ENCODE assay signal across 22 cellular contexts in genomic region chr2:25328152-25329085, GRCh38. TPM values are rescaled to one million over a fixed set of nuclear protein-coding genes. Genes with fewer than 3 reads are reported as not detected.
DNase-seq lines count a peak whose midpoint lies in the region; ATAC-seq and TF ChIP-seq lines count a peak whose summit lies in the region.
"Had no signal": no experiment of that assay in that cellular context is flagged by ENCODE, and none has a peak within 500 bp of the region (broad histone marks: within the 10 kb centered on the region; RNA-seq: fewer than 3 reads in every experiment).

No MANE protein-coding gene starts in this region.

- peaks cover 3 to 12% (median 10%) of the 10 kb centered on the region in 4 donors for H3K9me3 ChIP-seq in stomach

- peaks cover 15 to 72% (median 43%) of the 10 kb centered on the region in 4 donors for H3K4me1 ChIP-seq in stomach
- H3K4me1 ChIP-seq: parathyroid adenoma had no signal

- ATAC-seq in Right ventricle myocardium inferior: peak; percentile 36
- ATAC-seq in left ventricle myocardium superior: peak; percentile 31
- ATAC-seq in HG03280 (IDR thresholded peaks at IDR 0.05; ENCODE audit: unreplicated experiment): no peak
- ATAC-seq: sciatic nerve had no signal

- intact Hi-C loops in Right ventricle myocardium inferior (cut with DNase I): no loop called here
- intact Hi-C loops in cardiac septum (cut with DNase I): no loop called here
- intact Hi-C loops in left ventricle myocardium superior (cut with micrococcal nuclease): no loop called here
- intact Hi-C loops in stomach (cut with DNase I; ENCODE audit: low total_unique reads): no loop called here

- DNase-seq in Right ventricle myocardium inferior (ENCODE audit: missing footprints): no peak
- DNase-seq in cardiac septum (ENCODE audit: low spot score): no peak
- DNase-seq in left ventricle myocardium superior: no peak
- DNase-seq in retina: peak; percentile 1
- no peak for DNase-seq in kidney tubule cell (ENCODE audit: low spot score)
- no peak for DNase-seq in stomach
- no peak for DNase-seq in NK-92 (lab: John Stamatoyannopoulos, UW; ENCODE audit: unreplicated experiment)
- DNase-seq: activated gamma-delta T cell; activated naive CD8-positive, alpha-beta T cell treated with anti-CD3 and anti-CD28 coated beads, Interleukin-2, amount 10 ng/mL, durations not matched to agents 7 days and 5 days; activated T-cell treated with anti-CD3 and anti-CD28 coated beads for 4 hours; Kasumi-1; mammary epithelial cell; NCI-H1436; NCI-H226; NCI-H526 treated with DMSO at 0.1 percent for 48 hours; PC-9; stimulated activated CD4-positive, alpha-beta T cell treated with anti-CD3 and anti-CD28 coated beads, Interleukin-4, amount 100 ng/mL, for 1 hour; upper lobe of left lung had no signal

- H3K27me3 ChIP-seq in stomach: no peaks in the 10 kb centered on the region
- H3K27me3 ChIP-seq: hepatocyte, upper lobe of left lung had no signal

- TF ChIP-seq POLR2A in stomach (IDR thresholded peaks at IDR 0.05): no peak

- H3K27ac ChIP-seq in stomach: peak overlapping the region in 2 of 5 donors; percentile 7 to 31
- H3K27ac ChIP-seq: hepatocyte, parathyroid adenoma, PC-9, upper lobe of left lung had no signal

- WGBS in stomach, 5 donors: 84 to 95% (median 87%) methylated on average over 27 of the region's 27 CpGs

- H3K36me3 ChIP-seq in stomach: peaks cover 0 to 15% (median 9%) of the 10 kb centered on the region in 4 donors

- H3K4me3 ChIP-seq in stomach: no peak overlapping the region
- H3K4me3 ChIP-seq: hepatocyte, PC-9, upper lobe of left lung had no signal

- no peak for TF ChIP-seq EP300 in stomach (IDR thresholded peaks at IDR 0.05)

- no peak for TF ChIP-seq CTCF in stomach (IDR thresholded peaks at IDR 0.05)

RNA-seq across cellular contexts. Expression of gene DNMT3A, which starts 13.3 kb away (rescaled TPM):
- total RNA-seq in Right ventricle myocardium inferior: 18.6 TPM
- total RNA-seq in cardiac septum: 24.9 TPM
- total RNA-seq in left ventricle myocardium superior: 21.1 TPM
- 10 to 100 TPM in 4 of 5 donors, 1 to 10 TPM in 1; 6.4 to 47.4 (median 21.9) TPM for total RNA-seq in stomach
- 10 to 100 TPM in 1 of 3 donors, 1 to 10 TPM in 2; 3.4 to 10.1 (median 5.1) TPM for polyA plus RNA-seq in stomach
